In genomic region chr16:79272141-79272577, GRCh38 we compare ENCODE assay signal across 12 cellular contexts.
DNase-seq lines count a peak whose midpoint lies in the region; ATAC-seq and TF ChIP-seq lines count a peak whose summit lies in the region.
"Had no signal": no experiment of that assay in that cellular context is flagged by ENCODE, and none has a peak within 500 bp of the region (broad histone marks: within the 10 kb centered on the region; RNA-seq: fewer than 3 reads in every experiment).

No MANE protein-coding gene starts in this region.

- no peak for TF ChIP-seq POLR2A in Peyer's patch (IDR thresholded peaks at IDR 0.05)
- TF ChIP-seq POLR2A in gastrocnemius medialis (IDR thresholded peaks at IDR 0.05): no peak

- H3K27ac ChIP-seq in Peyer's patch (peak overlapping the region in 1 of 4 donors; percentile 8), gastrocnemius medialis (no peak overlapping the region)
- H3K27ac ChIP-seq: breast epithelium had no signal

- peaks cover 45% of the 10 kb centered on the region for H3K27me3 Mint-ChIP-seq in activated naive CD8-positive, alpha-beta T cell treated with anti-CD3 and anti-CD28 coated beads, Interleukin-2, amount 50 U/mL, for 24 hours

- intact Hi-C loops in gastrocnemius medialis (cut with DNase I; ENCODE audit: low total_unique reads): no loop called here

- in situ Hi-C loops in gastrocnemius medialis (cut with MboI; ENCODE audit: low sequenced_read_pairs in 4 of 4): no loop called here

- H3K9me3 Mint-ChIP-seq in activated naive CD8-positive, alpha-beta T cell treated with anti-CD3 and anti-CD28 coated beads, Interleukin-2, amount 50 U/mL, for 24 hours: no peaks in the 10 kb centered on the region

- no peaks in the 10 kb centered on the region for H3K36me3 Mint-ChIP-seq in activated naive CD8-positive, alpha-beta T cell treated with anti-CD3 and anti-CD28 coated beads, Interleukin-2, amount 50 U/mL, for 24 hours (ENCODE audit: low read depth)
- H3K36me3 Mint-ChIP-seq: CD14-positive monocyte had no signal

- DNase-seq in Peyer's patch (peak in 2 of 3 donors; percentile 53 to 63), globus pallidus (ENCODE audit: low spot score) (no peak), DMS153 (lab: John Stamatoyannopoulos, UW) (no peak), gastrocnemius medialis (no peak)
- DNase-seq in activated CD8-positive, alpha-beta memory T cell treated with anti-CD3 and anti-CD28 coated beads for 1 hour (ENCODE audit: extremely low read depth in 1 of 2, low read depth in 1 of 2): peak; percentile 2 to 20
- DNase-seq in activated naive CD8-positive, alpha-beta T cell treated with anti-CD3 and anti-CD28 coated beads, Interleukin-2, amount 50 U/mL, for 24 hours: peak; percentile 72
- DNase-seq in stimulated activated CD4-positive, alpha-beta T cell treated with anti-CD3 and anti-CD28 coated beads, TNF-alpha, amount 100 ng/mL, for 24 hours (ENCODE audit: low read depth in 3 of 3): peak in 2 of 3 experiments; percentile 38 to 68
- DNase-seq: NCI-H146, T1000 had no signal

- peaks cover 64% of the 10 kb centered on the region for H3K4me1 Mint-ChIP-seq in activated naive CD8-positive, alpha-beta T cell treated with anti-CD3 and anti-CD28 coated beads, Interleukin-2, amount 50 U/mL, for 24 hours

- TF ChIP-seq CTCF in Peyer's patch (IDR thresholded peaks at IDR 0.05): peak in 1 of 6 experiments; percentile 10
- no peak for TF ChIP-seq CTCF in gastrocnemius medialis (IDR thresholded peaks at IDR 0.05 in 4 of 5, conservative IDR thresholded peaks at IDR 0.05 in 1 of 5)

- H3K9me3 ChIP-seq in Peyer's patch (no peaks in the 10 kb centered on the region), gastrocnemius medialis (no peaks in the 10 kb centered on the region)
- H3K9me3 ChIP-seq: breast epithelium had no signal

- H3K4me1 ChIP-seq in Peyer's patch (peaks cover 0 to 5% (median 2%) of the 10 kb centered on the region in 4 donors), gastrocnemius medialis (no peaks in the 10 kb centered on the region)
- H3K4me1 ChIP-seq: breast epithelium had no signal

- peak overlapping the region; percentile 60 for H3K4me3 Mint-ChIP-seq in activated naive CD8-positive, alpha-beta T cell treated with anti-CD3 and anti-CD28 coated beads, Interleukin-2, amount 50 U/mL, for 24 hours
- H3K4me3 Mint-ChIP-seq: CD14-positive monocyte had no signal

- H3K27ac Mint-ChIP-seq in activated naive CD8-positive, alpha-beta T cell treated with anti-CD3 and anti-CD28 coated beads, Interleukin-2, amount 50 U/mL, for 24 hours: peak overlapping the region; percentile 86

- H3K4me3 ChIP-seq in Peyer's patch (no peak overlapping the region), gastrocnemius medialis (no peak overlapping the region)
- H3K4me3 ChIP-seq: breast epithelium had no signal

- H3K36me3 ChIP-seq in Peyer's patch: no peaks in the 10 kb centered on the region
- H3K36me3 ChIP-seq in gastrocnemius medialis: no peaks in the 10 kb centered on the region
- H3K36me3 ChIP-seq: breast epithelium had no signal

- H3K27me3 ChIP-seq in Peyer's patch (no peaks in the 10 kb centered on the region), gastrocnemius medialis (no peaks in the 10 kb centered on the region)
- H3K27me3 ChIP-seq: breast epithelium had no signal

- ATAC-seq in activated naive CD8-positive, alpha-beta T cell treated with anti-CD3 and anti-CD28 coated beads, Interleukin-2, amount 50 U/mL, for 24 hours: peak; percentile 72
- ATAC-seq in GM21390 (IDR thresholded peaks at IDR 0.05; ENCODE audit: unreplicated experiment) (no peak), gastrocnemius medialis (no peak)

Comparison
In these comparisons a context has a peak if more than half of its experiments do, and no peak if none do; other contexts are left out.
1. DNase-seq: peak in Peyer's patch (2 of 3), activated CD8-positive, alpha-beta memory T cell treated with anti-CD3 and anti-CD28 coated beads for 1 hour (2 of 2), activated naive CD8-positive, alpha-beta T cell treated with anti-CD3 and anti-CD28 coated beads, Interleukin-2, amount 50 U/mL, for 24 hours (single experiment) and stimulated activated CD4-positive, alpha-beta T cell treated with anti-CD3 and anti-CD28 coated beads, TNF-alpha, amount 100 ng/mL, for 24 hours (2 of 3); none in globus pallidus (single experiment), DMS153 (single experiment) and gastrocnemius medialis (0 of 2).